Comparison of ENCODE assay signal across 9 cellular contexts in genomic region chr10:123677556-123677955, GRCh38. TPM values are rescaled to one million over a fixed set of nuclear protein-coding genes. Genes with fewer than 3 reads are reported as not detected.
"Had no signal": no experiment of that assay in that cellular context is flagged by ENCODE, and none has a peak within 500 bp of the region (broad histone marks: within the 10 kb centered on the region; RNA-seq: fewer than 3 reads in every experiment).

No MANE protein-coding gene starts in this region.

- H3K27ac ChIP-seq: HL-60 had no signal

- H2AFZ ChIP-seq: GM23338 had no signal

- H3K4me2 ChIP-seq: GM23338 had no signal

- ATAC-seq: HepG2, K562 had no signal

- DNase-seq: HCEC 1CT, HFFc6, KG1 had no signal

- H3K4me3 ChIP-seq: GM23338, K562 had no signal

RNA-seq across cellular contexts. Expression of gene GPR26, which starts 11.4 kb away (rescaled TPM):
- total RNA-seq: HepG2, HFFc6, HT1080, K562 had no signal
- polyA plus RNA-seq: HepG2, IgD-negative memory B cell, K562 had no signal
